In the genomic region with DNA sequence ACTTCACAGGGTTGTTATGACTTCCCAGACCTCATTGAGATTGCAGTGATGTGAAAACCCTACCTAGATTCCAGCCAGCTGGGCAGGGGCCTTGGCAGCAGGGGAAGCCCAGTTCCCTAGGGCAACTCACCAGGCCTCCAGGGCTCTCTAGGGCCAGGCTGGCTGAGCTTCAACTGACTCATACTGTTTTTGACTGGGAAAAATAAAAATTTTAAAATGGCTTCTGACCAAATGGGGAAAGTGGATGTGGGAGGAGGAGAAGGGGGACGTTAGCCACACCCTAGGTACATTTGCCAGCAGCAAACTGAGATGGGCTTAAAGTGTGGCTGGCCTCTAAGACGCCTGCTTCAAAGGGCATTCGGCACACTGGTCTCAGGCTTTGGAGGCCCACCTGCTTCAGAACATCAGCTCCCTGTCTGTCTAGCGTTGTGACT, we compare ENCODE assay signal across 9 cellular contexts. TPM values are rescaled to one million over a fixed set of nuclear protein-coding genes. Genes with fewer than 3 reads are reported as not detected.
DNase-seq lines count a peak whose midpoint lies in the region; ATAC-seq and TF ChIP-seq lines count a peak whose summit lies in the region.
"Had no signal": no experiment of that assay in that cellular context is flagged by ENCODE, and none has a peak within 500 bp of the region (broad histone marks: within the 10 kb centered on the region; RNA-seq: fewer than 3 reads in every experiment).

No MANE protein-coding gene starts in this region.

- peak overlapping the region; percentile 19 for H3K9ac ChIP-seq in skeletal muscle satellite cell (ENCODE audit: low read depth, low read length)

- no peak overlapping the region for H3K4me3 Mint-ChIP-seq in chondrocyte (ENCODE audit: unreplicated experiment)
- H3K4me3 Mint-ChIP-seq: neural crest cell had no signal

- no peaks in the 10 kb centered on the region for H3K27me3 Mint-ChIP-seq in chondrocyte (ENCODE audit: low read depth)

- no peak for TF ChIP-seq CTCF in chondrocyte (IDR thresholded peaks at IDR 0.05)

- H3K9me3 Mint-ChIP-seq in chondrocyte (ENCODE audit: low read depth) = no peaks in the 10 kb centered on the region

- H3K4me1 Mint-ChIP-seq in chondrocyte (ENCODE audit: low read depth) = peaks cover 71% of the 10 kb centered on the region

- H3K27me3 ChIP-seq in skeletal muscle satellite cell (ENCODE audit: control insufficient read depth, insufficient read depth, low read length) = no peaks in the 10 kb centered on the region

- no peak overlapping the region for H3K4me3 ChIP-seq in skeletal muscle satellite cell (ENCODE audit: low read length)

- no peaks in the 10 kb centered on the region for H3K36me3 ChIP-seq in skeletal muscle satellite cell (ENCODE audit: insufficient read depth, low read length)

- H3K4me2 ChIP-seq in skeletal muscle satellite cell (ENCODE audit: low read length) = peak overlapping the region; percentile 50

- ATAC-seq in GM18868 (IDR thresholded peaks at IDR 0.05; ENCODE audit: unreplicated experiment) (peak; percentile 65), HG03439 (IDR thresholded peaks at IDR 0.05; ENCODE audit: unreplicated experiment) (peak; percentile 42), HG02938 (IDR thresholded peaks at IDR 0.05; ENCODE audit: unreplicated experiment) (no peak), HG03097 (IDR thresholded peaks at IDR 0.05; ENCODE audit: low FRiP score, unreplicated experiment) (no peak)

- DNase-seq in chondrocyte (ENCODE audit: low spot score) = no peak
- no peak for DNase-seq in NCI-H1105 treated with DMSO at 0.1 percent for 48 hours (lab: John Stamatoyannopoulos, UW)
- DNase-seq in stimulated activated CD4-positive, alpha-beta T cell treated with anti-CD3 and anti-CD28 coated beads, Interleukin-12 subunit alpha, Interleukin-12 subunit beta, amount 100 ng/mL, for 4 hours = no peak

- peak overlapping the region; percentile 89 for H3K27ac Mint-ChIP-seq in chondrocyte (ENCODE audit: unreplicated experiment)

- H3K36me3 Mint-ChIP-seq in chondrocyte (ENCODE audit: low read depth) = no peaks in the 10 kb centered on the region

- peaks cover 24% of the 10 kb centered on the region for H3K4me1 ChIP-seq in skeletal muscle satellite cell (ENCODE audit: control insufficient read depth, insufficient read depth, low read length)

- no peaks in the 10 kb centered on the region for H3K9me3 ChIP-seq in skeletal muscle satellite cell (replicated peaks; ENCODE audit: low read length)

RNA-seq across cellular contexts. Expression of a gene that starts 39.0 kb away (rescaled TPM):
- 13.0 to 26.3 TPM (median 14.8 TPM) in 3 replicates for total RNA-seq in chondrocyte
- total RNA-seq in skeletal muscle satellite cell (2012; rRNA removed) = 12.5 and 12.9 TPM in 2 replicates

Comparison
In these comparisons a context has a peak if more than half of its experiments do, and no peak if none do; other contexts are left out.
1. ATAC-seq: peak in GM18868 (single experiment) and HG03439 (single experiment); none in HG02938 (single experiment) and HG03097 (single experiment).